ENCODE assay signal across 8 cellular contexts in the genomic region with DNA sequence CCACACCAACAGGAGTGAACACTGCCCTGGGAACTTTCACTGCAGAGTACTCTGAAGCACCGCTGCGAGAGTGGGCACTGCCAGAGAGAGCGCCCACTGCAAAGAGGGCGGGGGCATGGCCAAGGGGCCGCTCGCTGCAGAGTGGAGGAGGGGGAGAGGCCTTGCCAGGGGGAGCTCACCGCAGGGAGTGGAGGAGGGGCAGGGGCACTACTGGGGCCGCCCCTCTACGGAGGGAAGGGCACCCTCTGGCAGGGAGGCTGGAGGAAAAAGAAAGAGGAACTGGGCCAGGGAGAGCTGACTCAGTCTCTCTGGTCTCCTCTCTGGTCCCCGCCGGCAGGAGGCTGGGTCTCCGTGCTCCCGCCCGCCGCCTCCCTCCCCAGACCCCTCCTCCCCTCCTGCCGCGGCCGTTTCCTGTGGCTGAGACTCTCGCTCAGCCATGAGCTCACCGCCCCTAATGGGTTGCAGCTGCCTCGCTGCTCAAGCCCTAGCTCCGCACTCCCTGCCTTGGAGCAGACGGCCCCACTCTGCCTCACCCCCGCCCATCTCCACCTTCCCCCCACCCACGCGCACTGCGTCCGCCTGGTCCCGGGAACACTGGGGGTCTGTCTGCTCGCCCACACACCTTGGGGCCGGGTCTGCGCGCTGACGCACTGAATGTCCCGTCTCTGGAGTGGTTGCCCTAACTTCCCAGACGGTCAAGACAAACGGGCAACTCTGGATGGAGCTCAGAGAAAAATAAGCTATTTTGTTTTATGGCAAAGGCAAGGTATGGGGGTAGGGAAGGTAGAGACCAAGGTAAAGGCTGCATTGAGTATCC. TPM values are rescaled to one million over a fixed set of nuclear protein-coding genes. Genes with fewer than 3 reads are reported as not detected.
DNase-seq lines count a peak whose midpoint lies in the region; ATAC-seq, FAIRE-seq and TF ChIP-seq lines count a peak whose summit lies in the region.

No MANE protein-coding gene starts in this region.

- H4K91ac ChIP-seq in H9 (ENCODE audit: insufficient read length, low read depth, low read length), result no peak overlapping the region

- peak overlapping the region; percentile 49; the same call in 1 of the 2 replicates for H3K14ac ChIP-seq in H9 (ENCODE audit: insufficient read depth, low read length)

- no peak overlapping the region for H3K23ac ChIP-seq in H9 (ENCODE audit: insufficient read length, low read depth, low read length)

- H3K9me3 Mint-ChIP-seq in H9, result no peaks in the 10 kb centered on the region
- H3K9me3 Mint-ChIP-seq in progenitor cell of endocrine pancreas (ENCODE audit: low read depth), result no peaks in the 10 kb centered on the region

- H2AK5ac ChIP-seq in H9 (ENCODE audit: insufficient read length, low read length), result no peak overlapping the region

- no peak overlapping the region for H2BK15ac ChIP-seq in H9 (ENCODE audit: low read depth, low read length)

- H3K4me1 ChIP-seq in H9 (ENCODE audit: insufficient read depth, low read length), result peaks cover 4% of the 10 kb centered on the region; the same call in 1 of the 2 replicates
- H3K4me1 ChIP-seq in GM12878 (ENCODE audit: control insufficient read depth, insufficient read depth, low read length), result peaks cover 29% of the 10 kb centered on the region

- H3K4me2 ChIP-seq in H9 (ENCODE audit: insufficient read depth, insufficient read length, low read length) (peak overlapping the region; percentile 76), GM12878 (ENCODE audit: control insufficient read depth, insufficient read depth) (peak overlapping the region; percentile 67)

- SMC1A ChIA-PET in GM12878 (lab: Charles Lee; ENCODE audit: uncharacterized antibody, unreplicated experiment), result interaction anchor here (0.6 to 3.1 kb wide), 8 partner anchors 8 to 427 kb away, joined by 3 to 30 read pairs (median 6); no protein-coding TSS in a partner anchor

- no peaks in the 10 kb centered on the region for H4K20me1 ChIP-seq in H9 (ENCODE audit: control insufficient read depth, insufficient read depth, insufficient read length)
- H4K20me1 ChIP-seq in GM12878 (ENCODE audit: control insufficient read depth, insufficient read depth), result no peaks in the 10 kb centered on the region

- H3K4ac ChIP-seq in H9 (ENCODE audit: low read depth, low read length), result no peak overlapping the region

- H2BK120ac ChIP-seq in H9 (ENCODE audit: low read depth, low read length, poor library complexity, severe bottlenecking), result no peak overlapping the region

- intact Hi-C loops in GM12878 (cut with micrococcal nuclease; ENCODE audit: unreplicated experiment), result loop anchor here (1.0 kb wide), 1 partner anchor 33 kb away; no protein-coding TSS in a partner anchor

- H3K9ac ChIP-seq in H9 (ENCODE audit: extremely low read depth, insufficient read length, low read length), result peak overlapping the region; percentile 39
- no peak overlapping the region; the same call in 1 of the 2 replicates for H3K9ac ChIP-seq in GM12878 (ENCODE audit: control insufficient read depth, insufficient read depth, low read length)

- H3K79me1 ChIP-seq in H9 (ENCODE audit: insufficient read depth, low read depth, low read length, poor library complexity, severe bottlenecking), result no peaks in the 10 kb centered on the region

- H2AFZ ChIP-seq in H9 (ENCODE audit: low read length) (no peak overlapping the region), GM12878 (ENCODE audit: control insufficient read depth, low read depth, low read length) (peak overlapping the region; percentile 18; the same call in 1 of the 2 replicates)

- no peak overlapping the region for H2BK20ac ChIP-seq in H9 (ENCODE audit: low read depth, low read length, poor library complexity, severe bottlenecking)

- DNase-seq in H9, result peak; percentile 92
- DNase-seq in M059J (ENCODE audit: low read depth), result peak; percentile 90
- peak; percentile 51 for DNase-seq in GM12878 (ENCODE audit: low read depth, low spot score)
- DNase-seq in hippocampal formation (lab: John Stamatoyannopoulos, UW), result peak; percentile 35 to 76
- DNase-seq in progenitor cell of endocrine pancreas (ENCODE audit: low spot score, unreplicated experiment), result peak; percentile 40
- DNase-seq in HT-29 (ENCODE audit: low spot score), result no peak

- no CpG with 5 or more reads among the region's 37 CpGs for WGBS in H9 (ENCODE audit: extremely low coverage, insufficient read length, low lambda C conversion rate)
- WGBS in GM12878 (ENCODE audit: insufficient coverage, insufficient replicate concordance, low lambda C conversion rate, missing lambda C conversion rate), result 2% methylated on average over 27 of the region's 37 CpGs

- peak; percentile 53 for TF ChIP-seq POLR2A in Raji (IDR thresholded peaks at IDR 0.05; ENCODE audit: insufficient read depth, low read depth, low read length)
- no peak for TF ChIP-seq POLR2A in GM12878 (IDR thresholded peaks at IDR 0.05; ENCODE audit: low read depth, low read length)

- H2BK5ac ChIP-seq in H9 (ENCODE audit: insufficient read length, low read length), result no peak overlapping the region

- ATAC-seq in GM12878, result peak; percentile 82

- peaks cover 31% of the 10 kb centered on the region for H3K23me2 ChIP-seq in H9 (ENCODE audit: insufficient read length, low read depth, low read length, poor library complexity, severe bottlenecking)

- H3K9me3 ChIP-seq in H9 (ENCODE audit: control insufficient read depth, low read depth, low read length) (no peaks in the 10 kb centered on the region), GM12878 (replicated peaks; ENCODE audit: control insufficient read depth, insufficient read depth, low read length) (no peaks in the 10 kb centered on the region)

- peak overlapping the region; percentile 95 to 98 (median 95) for H3K27ac Mint-ChIP-seq in H9
- H3K27ac Mint-ChIP-seq in progenitor cell of endocrine pancreas, result peak overlapping the region; percentile 92

- no peak overlapping the region for H4K5ac ChIP-seq in H9 (ENCODE audit: insufficient read length, low read depth, low read length)

- no TSS peak for BruUV-seq in GM12878 (replicated peaks; lab: Mats Ljungman, UMichigan)

- CTCF ChIA-PET in GM12878 (lab: Yijun Ruan, JAX), result interaction anchor here (0.7 to 5.6 kb wide), 12 partner anchors 8 to 100 kb away, joined by 3 to 100 read pairs (median 8); a partner anchor contains a TSS

- POLR2A ChIA-PET in GM12878 (lab: Charles Lee), result interaction anchor here (0.6 to 2.6 kb wide), 4 partner anchors 33 to 1721 kb away, joined by 3 to 21 read pairs (median 5); no protein-coding TSS in a partner anchor

- RAD21 ChIA-PET in GM12878 (lab: Charles Lee; ENCODE audit: unreplicated experiment), result interaction anchor here (0.6 to 3.0 kb wide), 13 partner anchors 18 to 1202 kb away, joined by 3 to 42 read pairs (median 7); no protein-coding TSS in a partner anchor

- H3K4me3 ChIP-seq in GM08714 (ENCODE audit: low read length), result peak overlapping the region; percentile 56; the same call in 1 of the 2 replicates
- peak overlapping the region; percentile 67 for H3K4me3 ChIP-seq in GM12878

- H3K27me3 ChIP-seq in H9 (ENCODE audit: insufficient read depth, low read length), result no peaks in the 10 kb centered on the region
- H3K27me3 ChIP-seq in GM12878 (replicated peaks in 1 of 2; ENCODE audit: control insufficient read depth in 2 of 2, insufficient read depth in 2 of 2, low read length in 1 of 2), result peaks cover 9 to 20% of the 10 kb centered on the region in 2 experiments

- 0 out of 3 replicates have a peak, but pooled peaks have one; percentile 7 for TF ChIP-seq CTCF in H9 (conservative IDR thresholded peaks at IDR 0.05)
- no peak for TF ChIP-seq CTCF in GM12878 (IDR thresholded peaks at IDR 0.05 in 2 of 3, conservative IDR thresholded peaks at IDR 0.05 in 1 of 3; ENCODE audit: control insufficient read depth in 2 of 3, extremely low read depth in 1 of 3, insufficient read depth in 1 of 3, low read depth in 3 of 3, low read length in 3 of 3)
- no peak for TF ChIP-seq CTCF in progenitor cell of endocrine pancreas (IDR thresholded peaks at IDR 0.05; ENCODE audit: unreplicated experiment)

- H3K56ac ChIP-seq in H9 (ENCODE audit: insufficient read length, low read depth, low read length), result no peak overlapping the region

- H3K4me1 Mint-ChIP-seq in H9 (peaks cover 26 to 30% of the 10 kb centered on the region in 2 experiments), progenitor cell of endocrine pancreas (ENCODE audit: low read depth) (peaks cover 24% of the 10 kb centered on the region)

- H3K36me3 ChIP-seq in GM12878 (ENCODE audit: control insufficient read depth in 2 of 2, insufficient read depth in 2 of 2, low read length in 1 of 2), result no peaks in the 10 kb centered on the region

- no peak overlapping the region for H3T11ph ChIP-seq in H9 (ENCODE audit: low read length)

- H3K4me3 Mint-ChIP-seq in H9 (peak overlapping the region; percentile 88 to 96), progenitor cell of endocrine pancreas (ENCODE audit: low read depth) (peak overlapping the region; percentile 87)

- peak overlapping the region; percentile 31 for H3K18ac ChIP-seq in H9 (ENCODE audit: insufficient read length, low read depth, low read length)

- H3K27ac ChIP-seq in H9 (ENCODE audit: insufficient read length, low read depth, low read length), result no peak overlapping the region
- H3K27ac ChIP-seq in GM12878 (ENCODE audit: control insufficient read depth, insufficient read depth), result no peak overlapping the region

- no peak for TF ChIP-seq EP300 in GM12878 (IDR thresholded peaks at IDR 0.05; ENCODE audit: borderline replicate concordance in 1 of 2, control insufficient read depth in 1 of 2, low read depth in 2 of 2, low read length in 2 of 2)

- H4K8ac ChIP-seq in H9 (replicated peaks; ENCODE audit: insufficient read length, low read depth, low read length), result no peak overlapping the region

- peak; percentile 52 for FAIRE-seq in GM12878 (lab: Jason Lieb, UNC)

- in situ Hi-C loops in GM12878 (cut with MboI), result no loop called here

- peaks cover 16% of the 10 kb centered on the region for H3K27me3 Mint-ChIP-seq in H9 (ENCODE audit: low read depth)
- H3K27me3 Mint-ChIP-seq in progenitor cell of endocrine pancreas, result peaks cover 13% of the 10 kb centered on the region

- TF ChIP-seq RAD21 in GM12878 (IDR thresholded peaks at IDR 0.05; ENCODE audit: insufficient read depth, low read depth, low read length), result no peak

- H3K79me2 ChIP-seq in H9 (ENCODE audit: insufficient read depth, low read length) (no peaks in the 10 kb centered on the region), GM12878 (ENCODE audit: control insufficient read depth, insufficient read depth, low read length) (no peaks in the 10 kb centered on the region)

- no peak overlapping the region for H2BK12ac ChIP-seq in H9 (ENCODE audit: insufficient read length, low read depth, low read length)

- H3K36me3 Mint-ChIP-seq in H9 (ENCODE audit: insufficient read depth in 1 of 3, low read depth in 3 of 3) (peaks cover 29 to 43% (median 37%) of the 10 kb centered on the region in 3 experiments), progenitor cell of endocrine pancreas (ENCODE audit: insufficient read depth) (peaks cover 13% of the 10 kb centered on the region)

RNA-seq across cellular contexts. Expression of a gene that starts 1.3 kb away (rescaled TPM):
- 71.1 and 71.4 TPM in 2 replicates for total RNA-seq in H9 (2021)
- 12.0 and 24.8 TPM in 2 replicates for total RNA-seq in M059J (2014; rRNA removed; shearing (Covaris generic))
- 0.86 and 1.4 TPM in 2 replicates for total RNA-seq in GM12878 (2013; cell fraction: nucleolus; rRNA removed)
- 0.05 and 0.06 TPM in 2 replicates for total RNA-seq in GM12878 (2014; rRNA removed)
- total RNA-seq in GM12878 (2014; rRNA removed; fragmentation: Illumina TruSeq; extraction: Trizol), result 0.04 TPM in 1 of 2 replicates, not detected in the other
- 0.31 and 0.35 TPM in 2 replicates for total RNA-seq in GM12878 (2021)
- polyA plus RNA-seq in GM12878 (2011; ENCODE audit: low read depth), result not detected
- polyA plus RNA-seq in GM12878 (2011; rRNA removed), result 0.12 and 0.26 TPM in 2 replicates
- 0.27 and 0.45 TPM in 2 replicates for polyA plus RNA-seq in GM12878 (2011; cell fraction: cytosol; rRNA removed)
- polyA plus RNA-seq in GM12878 (2011; cell fraction: nucleus; rRNA removed), result 0.57 and 0.99 TPM in 2 replicates
- 0.04 and 0.18 TPM in 2 replicates for polyA plus RNA-seq in GM12878 (2012)
- 0.03 TPM in 1 of 2 replicates, not detected in the other for polyA plus RNA-seq in GM12878 (2014; fragmentation: Illumina TruSeq; extraction: Trizol)
- polyA plus RNA-seq in GM12878 (2014; fragmentation: Nextera tagmentation; extraction: Ambion mirVana), result not detected
- 0.03 and 0.04 TPM in 2 replicates for polyA plus RNA-seq in GM12878 (2014; rRNA removed)
- under 1 TPM; 0.11 to 0.25 TPM for polyA plus RNA-seq in GM12878 (2016; fragmentation: Nextera tagmentation; extraction: Ambion mirVana)
- polyA minus RNA-seq in GM12878 (2011; rRNA and poly(A)+ RNA removed), result 0.07 and 0.31 TPM in 2 replicates
- not detected in 2 replicates for polyA minus RNA-seq in GM12878 (2011; cell fraction: cytosol; rRNA and poly(A)+ RNA removed)
- 0.19 and 0.36 TPM in 2 replicates for polyA minus RNA-seq in GM12878 (2011; cell fraction: nucleus; rRNA and poly(A)+ RNA removed)
- total RNA-seq in progenitor cell of endocrine pancreas, result 57.3 and 65.3 TPM in 2 replicates
- 18.4 and 20.0 TPM in 2 replicates for total RNA-seq in HT-29 (2014; rRNA removed; shearing (Covaris generic))

RNA-seq across cellular contexts. Expression of a gene that starts 13.8 kb away (rescaled TPM):
- total RNA-seq in H9 (2021) (not detected in 2 replicates), GM12878 (2014; rRNA removed) (not detected in 2 replicates), GM12878 (2014; rRNA removed; fragmentation: Illumina TruSeq; extraction: Trizol) (not detected in 2 replicates), GM12878 (2021) (not detected in 2 replicates), progenitor cell of endocrine pancreas (not detected in 2 replicates)
- total RNA-seq in M059J (2014; rRNA removed; shearing (Covaris generic)), result not detected in 2 replicates
- total RNA-seq in GM12878 (2013; cell fraction: nucleolus; rRNA removed), result not detected in 2 replicates
- not detected for polyA plus RNA-seq in GM12878 (2011; ENCODE audit: low read depth)
- polyA plus RNA-seq in GM12878 (2011; rRNA removed) (not detected in 2 replicates), GM12878 (2014; fragmentation: Illumina TruSeq; extraction: Trizol) (not detected in 2 replicates), GM12878 (2014; fragmentation: Nextera tagmentation; extraction: Ambion mirVana) (not detected), GM12878 (2014; rRNA removed) (not detected in 2 replicates), GM12878 (2016; fragmentation: Nextera tagmentation; extraction: Ambion mirVana) (not detected)
- not detected in 2 replicates for polyA plus RNA-seq in GM12878 (2011; cell fraction: cytosol; rRNA removed)
- not detected in 2 replicates for polyA plus RNA-seq in GM12878 (2011; cell fraction: nucleus; rRNA removed)
- polyA plus RNA-seq in GM12878 (2012), result not detected in 2 replicates
- not detected in 2 replicates for polyA minus RNA-seq in GM12878 (2011; rRNA and poly(A)+ RNA removed)
- not detected in 2 replicates for polyA minus RNA-seq in GM12878 (2011; cell fraction: cytosol; rRNA and poly(A)+ RNA removed)
- polyA minus RNA-seq in GM12878 (2011; cell fraction: nucleus; rRNA and poly(A)+ RNA removed), result not detected in 2 replicates
- not detected in 2 replicates for total RNA-seq in HT-29 (2014; rRNA removed; shearing (Covaris generic))

RNA-seq across cellular contexts. Expression of a gene that starts 27.0 kb away (rescaled TPM):
- total RNA-seq in H9 (2021), result 84.5 and 87.6 TPM in 2 replicates
- total RNA-seq in M059J (2014; rRNA removed; shearing (Covaris generic)), result 5.3 and 12.1 TPM in 2 replicates
- 6.5 and 9.3 TPM in 2 replicates for total RNA-seq in GM12878 (2013; cell fraction: nucleolus; rRNA removed)
- 2.6 and 3.3 TPM in 2 replicates for total RNA-seq in GM12878 (2014; rRNA removed)
- 1.4 and 1.5 TPM in 2 replicates for total RNA-seq in GM12878 (2014; rRNA removed; fragmentation: Illumina TruSeq; extraction: Trizol)
- total RNA-seq in GM12878 (2021), result 4.2 and 6.4 TPM in 2 replicates
- polyA plus RNA-seq in GM12878 (2011; ENCODE audit: low read depth), result 0.47 TPM
- 1.6 and 2.2 TPM in 2 replicates for polyA plus RNA-seq in GM12878 (2011; rRNA removed)
- polyA plus RNA-seq in GM12878 (2011; cell fraction: cytosol; rRNA removed), result 3.4 and 5.2 TPM in 2 replicates
- 13.6 and 16.7 TPM in 2 replicates for polyA plus RNA-seq in GM12878 (2011; cell fraction: nucleus; rRNA removed)
- polyA plus RNA-seq in GM12878 (2012), result 2.2 and 2.6 TPM in 2 replicates
- polyA plus RNA-seq in GM12878 (2014; fragmentation: Illumina TruSeq; extraction: Trizol), result 1.4 TPM in 1 of 2 replicates, not detected in the other
- under 1 TPM; 0.16 to 0.27 TPM for polyA plus RNA-seq in GM12878 (2014; fragmentation: Nextera tagmentation; extraction: Ambion mirVana)
- 3.4 and 4.3 TPM in 2 replicates for polyA plus RNA-seq in GM12878 (2014; rRNA removed)
- polyA plus RNA-seq in GM12878 (2016; fragmentation: Nextera tagmentation; extraction: Ambion mirVana), result 1 to 10 TPM; 1.6 to 2.9 TPM
- 3.3 and 6.0 TPM in 2 replicates for polyA minus RNA-seq in GM12878 (2011; rRNA and poly(A)+ RNA removed)
- polyA minus RNA-seq in GM12878 (2011; cell fraction: cytosol; rRNA and poly(A)+ RNA removed), result 0.80 and 1.1 TPM in 2 replicates
- polyA minus RNA-seq in GM12878 (2011; cell fraction: nucleus; rRNA and poly(A)+ RNA removed), result 8.8 and 13.0 TPM in 2 replicates
- 103 and 111 TPM in 2 replicates for total RNA-seq in progenitor cell of endocrine pancreas
- 13.6 and 14.6 TPM in 2 replicates for total RNA-seq in HT-29 (2014; rRNA removed; shearing (Covaris generic))

RNA-seq across cellular contexts. Expression of a gene that starts 29.3 kb away (rescaled TPM):
- not detected in 2 replicates for total RNA-seq in H9 (2021)
- total RNA-seq in M059J (2014; rRNA removed; shearing (Covaris generic)), result not detected in 2 replicates
- not detected in 2 replicates for total RNA-seq in GM12878 (2013; cell fraction: nucleolus; rRNA removed)
- total RNA-seq in GM12878 (2014; rRNA removed), result not detected in 2 replicates
- total RNA-seq in GM12878 (2014; rRNA removed; fragmentation: Illumina TruSeq; extraction: Trizol), result not detected in 2 replicates
- not detected in 2 replicates for total RNA-seq in GM12878 (2021)
- not detected for polyA plus RNA-seq in GM12878 (2011; ENCODE audit: low read depth)
- not detected in 2 replicates for polyA plus RNA-seq in GM12878 (2011; rRNA removed)
- not detected in 2 replicates for polyA plus RNA-seq in GM12878 (2011; cell fraction: cytosol; rRNA removed)
- not detected in 2 replicates for polyA plus RNA-seq in GM12878 (2011; cell fraction: nucleus; rRNA removed)
- polyA plus RNA-seq in GM12878 (2012), result not detected in 2 replicates
- not detected in 2 replicates for polyA plus RNA-seq in GM12878 (2014; fragmentation: Illumina TruSeq; extraction: Trizol)
- polyA plus RNA-seq in GM12878 (2014; fragmentation: Nextera tagmentation; extraction: Ambion mirVana), result not detected
- polyA plus RNA-seq in GM12878 (2014; rRNA removed), result not detected in 2 replicates
- not detected for polyA plus RNA-seq in GM12878 (2016; fragmentation: Nextera tagmentation; extraction: Ambion mirVana)
- not detected in 2 replicates for polyA minus RNA-seq in GM12878 (2011; rRNA and poly(A)+ RNA removed)
- not detected in 2 replicates for polyA minus RNA-seq in GM12878 (2011; cell fraction: cytosol; rRNA and poly(A)+ RNA removed)
- not detected in 2 replicates for polyA minus RNA-seq in GM12878 (2011; cell fraction: nucleus; rRNA and poly(A)+ RNA removed)
- not detected in 2 replicates for total RNA-seq in progenitor cell of endocrine pancreas
- total RNA-seq in HT-29 (2014; rRNA removed; shearing (Covaris generic)), result not detected in 2 replicates

RNA-seq across cellular contexts. Expression of a gene that starts 29.4 kb away (rescaled TPM):
- total RNA-seq in H9 (2021), result 1.9 and 2.2 TPM in 2 replicates
- not detected in 2 replicates for total RNA-seq in M059J (2014; rRNA removed; shearing (Covaris generic))
- not detected in 2 replicates for total RNA-seq in GM12878 (2013; cell fraction: nucleolus; rRNA removed)
- total RNA-seq in GM12878 (2014; rRNA removed), result not detected in 2 replicates
- total RNA-seq in GM12878 (2014; rRNA removed; fragmentation: Illumina TruSeq; extraction: Trizol), result not detected in 2 replicates
- not detected in 2 replicates for total RNA-seq in GM12878 (2021)
- not detected for polyA plus RNA-seq in GM12878 (2011; ENCODE audit: low read depth)
- polyA plus RNA-seq in GM12878 (2011; rRNA removed), result 0.09 and 0.11 TPM in 2 replicates
- polyA plus RNA-seq in GM12878 (2011; cell fraction: cytosol; rRNA removed), result 0.07 and 0.10 TPM in 2 replicates
- polyA plus RNA-seq in GM12878 (2011; cell fraction: nucleus; rRNA removed), result 0.12 and 0.22 TPM in 2 replicates
- not detected in 2 replicates for polyA plus RNA-seq in GM12878 (2012)
- polyA plus RNA-seq in GM12878 (2014; fragmentation: Illumina TruSeq; extraction: Trizol), result not detected in 2 replicates
- polyA plus RNA-seq in GM12878 (2014; fragmentation: Nextera tagmentation; extraction: Ambion mirVana), result under 1 TPM in 1 of 2 experiments, not detected in 1; 0.48 TPM
- not detected in 2 replicates for polyA plus RNA-seq in GM12878 (2014; rRNA removed)
- not detected for polyA plus RNA-seq in GM12878 (2016; fragmentation: Nextera tagmentation; extraction: Ambion mirVana)
- not detected in 2 replicates for polyA minus RNA-seq in GM12878 (2011; rRNA and poly(A)+ RNA removed)
- not detected in 2 replicates for polyA minus RNA-seq in GM12878 (2011; cell fraction: cytosol; rRNA and poly(A)+ RNA removed)
- 0.24 and 0.67 TPM in 2 replicates for polyA minus RNA-seq in GM12878 (2011; cell fraction: nucleus; rRNA and poly(A)+ RNA removed)
- total RNA-seq in progenitor cell of endocrine pancreas, result 1.1 and 1.4 TPM in 2 replicates
- 0.41 TPM in 1 of 2 replicates, not detected in the other for total RNA-seq in HT-29 (2014; rRNA removed; shearing (Covaris generic))
